ENCODE assay signal across 25 cellular contexts in genomic region chr15:77773003-77773402, GRCh38.
"Had no signal": no experiment of that assay in that cellular context is flagged by ENCODE, and none has a peak within 500 bp of the region (broad histone marks: within the 10 kb centered on the region; RNA-seq: fewer than 3 reads in every experiment).

No MANE protein-coding gene starts in this region.

- ATAC-seq: mucosa of descending colon; naive thymus-derived CD4-positive, alpha-beta T cell; natural killer cell treated with Interleukin-12 subunit alpha and Interleukin-12 subunit beta and Interleukin-15 and Interleukin-18, amount 100 ng/mL, for 72 hours; pancreas; right cardiac atrium; stimulated activated effector memory CD8-positive, alpha-beta T cell treated with anti-CD3 and anti-CD28 coated beads, Interleukin-12 subunit alpha, Interleukin-12 subunit beta, amount 100 ng/mL, for 72 hours; upper lobe of right lung had no signal

- H3K27ac ChIP-seq: left ventricle myocardium inferior, pancreas, prostate gland, sigmoid colon, spleen, suprapubic skin, thoracic aorta, tibial artery, upper lobe of right lung had no signal

- H3K27me3 ChIP-seq: pancreas, upper lobe of right lung had no signal

- H3K36me3 ChIP-seq: left ventricle myocardium inferior, pancreas, prostate gland, sigmoid colon, spleen, suprapubic skin, thoracic aorta, tibial artery, upper lobe of right lung had no signal

- H3K4me3 ChIP-seq: left ventricle myocardium inferior, mucosa of descending colon, pancreas, prostate gland, sigmoid colon, spleen, suprapubic skin, thoracic aorta, tibial artery, upper lobe of right lung had no signal

- FAIRE-seq: islet of Langerhans, pancreas, small intestine, urothelium cell line had no signal

- H3K9me3 ChIP-seq: left ventricle myocardium inferior, mucosa of descending colon, pancreas, prostate gland, sigmoid colon, suprapubic skin, thoracic aorta, tibial artery, upper lobe of right lung had no signal

- DNase-seq: hypothalamus; immature natural killer cell; left ventricle myocardium inferior; midbrain; mucosa of descending colon; naive thymus-derived CD4-positive, alpha-beta T cell; pancreas; posterior cingulate gyrus; retina; right cardiac atrium; sigmoid colon; small intestine; spleen; stimulated activated CD4-positive, alpha-beta T cell treated with anti-CD3 and anti-CD28 coated beads, Interleukin-4, amount 100 ng/mL, for 24 hours; stimulated activated naive CD4-positive, alpha-beta T cell; tibial artery; trophoblast cell; upper lobe of right lung had no signal

- H3K4me1 ChIP-seq: left ventricle myocardium inferior, pancreas, prostate gland, sigmoid colon, suprapubic skin, tibial artery, upper lobe of right lung had no signal
